In the genomic region with DNA sequence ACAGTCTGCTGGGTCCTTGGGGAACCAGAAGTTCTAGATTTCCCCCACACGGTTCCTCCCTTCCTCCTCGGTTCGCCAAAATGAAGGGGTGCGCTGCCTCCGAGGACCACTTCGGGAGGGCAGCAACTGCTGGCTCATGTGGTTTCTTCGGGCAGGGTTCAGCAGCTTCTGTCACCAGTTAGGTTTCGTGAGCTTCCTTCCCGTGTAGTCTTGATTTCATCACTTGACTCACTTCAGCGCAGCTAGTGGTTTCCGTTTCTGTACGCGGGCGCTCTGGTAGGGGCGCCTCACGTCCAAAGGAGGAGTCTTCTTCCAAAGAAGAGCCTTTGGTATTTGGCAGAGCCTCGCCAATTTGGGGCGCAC, we compare ENCODE assay signal across 8 cellular contexts. TPM values are rescaled to one million over a fixed set of nuclear protein-coding genes. Genes with fewer than 3 reads are reported as not detected.
DNase-seq lines count a peak whose midpoint lies in the region; ATAC-seq and TF ChIP-seq lines count a peak whose summit lies in the region.

No MANE protein-coding gene starts in this region.

- peaks cover 41% of the 10 kb centered on the region for H3K27me3 Mint-ChIP-seq in endodermal cell (ENCODE audit: insufficient read depth)

- H3K4me3 ChIP-seq in GM06990 (replicated peaks; ENCODE audit: low read depth, low read length) (peak overlapping the region; percentile 71), endodermal cell (ENCODE audit: low read length) (peak overlapping the region; percentile 78), SJCRH30 (no peak overlapping the region)

- peak overlapping the region; percentile 77 for H3K4me3 Mint-ChIP-seq in endodermal cell

- TF ChIP-seq CTCF in GM06990 (IDR thresholded peaks at IDR 0.05; ENCODE audit: insufficient read depth, low read length, poor library complexity, severe bottlenecking) (no peak), endodermal cell (conservative IDR thresholded peaks at IDR 0.05) (no peak)

- H3K4me1 Mint-ChIP-seq in endodermal cell, result peaks cover 22% of the 10 kb centered on the region

- H3K9me3 ChIP-seq in endodermal cell (ENCODE audit: control insufficient read depth, low read length) (no peaks in the 10 kb centered on the region), SJCRH30 (replicated peaks) (no peaks in the 10 kb centered on the region)

- H3K36me3 ChIP-seq in GM06990 (ENCODE audit: control insufficient read depth, insufficient read depth, low read length) (no peaks in the 10 kb centered on the region), endodermal cell (ENCODE audit: control insufficient read depth, insufficient read depth, low read length) (no peaks in the 10 kb centered on the region), SJCRH30 (no peaks in the 10 kb centered on the region)

- H3K27ac Mint-ChIP-seq in endodermal cell, result peak overlapping the region; percentile 75

- ATAC-seq in GM21825 (IDR thresholded peaks at IDR 0.05; ENCODE audit: unreplicated experiment), result peak; percentile 98

- H3K9me3 Mint-ChIP-seq in endodermal cell, result no peaks in the 10 kb centered on the region

- DNase-seq in GM06990 (ENCODE audit: extremely low read depth, insufficient read length), result peak; percentile 73
- DNase-seq in LHCN-M2 (ENCODE audit: low read depth), result peak; percentile 46
- DNase-seq in activated CD4-positive, alpha-beta T cell treated with anti-CD3 and anti-CD28 coated beads, Interleukin-2, amount 50 U/mL, for 4 hours, result peak; percentile 12 to 13
- DNase-seq in endodermal cell, result peak; percentile 83
- peak; percentile 24 for DNase-seq in middle frontal gyrus (ENCODE audit: extremely low spot score, low spot score)
- DNase-seq in stimulated activated CD8-positive, alpha-beta memory T cell treated with anti-CD3 and anti-CD28 coated beads, Interleukin-7, amount 100 ng/mL, for 48 hours (ENCODE audit: extremely low read depth in 1 of 2, low read depth in 1 of 2), result peak; percentile 53 to 61
- no peak for DNase-seq in SJCRH30

- H3K27ac ChIP-seq in endodermal cell (ENCODE audit: low read depth, low read length) (no peak overlapping the region), SJCRH30 (no peak overlapping the region)

- H3K36me3 Mint-ChIP-seq in endodermal cell (ENCODE audit: low read depth), result no peaks in the 10 kb centered on the region

- H3K27me3 ChIP-seq in GM06990 (replicated peaks; ENCODE audit: control insufficient read depth, insufficient read depth, low read length) (no peaks in the 10 kb centered on the region), endodermal cell (ENCODE audit: control insufficient read depth, insufficient read depth, low read length, poor library complexity, severe bottlenecking) (peaks cover 65% of the 10 kb centered on the region), SJCRH30 (no peaks in the 10 kb centered on the region)

- 42 to 67% methylated on average over 16 to 18 of the region's 18 CpGs for WGBS in endodermal cell (ENCODE audit: insufficient coverage in 1 of 2, insufficient read length in 1 of 2), 2 experiments

- peaks cover 2% of the 10 kb centered on the region for H3K4me1 ChIP-seq in endodermal cell (ENCODE audit: control insufficient read depth, insufficient read depth, low read length)
- H3K4me1 ChIP-seq in SJCRH30, result no peaks in the 10 kb centered on the region

- H3K9ac ChIP-seq in endodermal cell (ENCODE audit: extremely low read depth, low read length, poor library complexity, severe bottlenecking), result no peak overlapping the region

RNA-seq across cellular contexts. Expression of a gene that starts 0.5 kb away (rescaled TPM):
- total RNA-seq in LHCN-M2 (2014; rRNA removed) (1.5 and 2.6 TPM in 2 replicates), endodermal cell (1 to 10 TPM; 9.3 to 9.7 TPM)
- polyA plus RNA-seq in LHCN-M2 (2012), result 1.4 TPM
- 1.1 TPM for polyA plus RNA-seq in endodermal cell (2013, experiment 1 of 2)
- polyA plus RNA-seq in endodermal cell (2013, experiment 2 of 2), result 1.1 TPM
- not detected in 2 replicates for total RNA-seq in SJCRH30 (2014; rRNA removed; shearing (Covaris generic))

Comparison
In these comparisons a context has a peak if more than half of its experiments do, and no peak if none do; other contexts are left out.
1. DNase-seq: peak in GM06990 (single experiment), LHCN-M2 (single experiment), activated CD4-positive, alpha-beta T cell treated with anti-CD3 and anti-CD28 coated beads, Interleukin-2, amount 50 U/mL, for 4 hours (2 of 2), endodermal cell (single experiment), middle frontal gyrus (single experiment) and stimulated activated CD8-positive, alpha-beta memory T cell treated with anti-CD3 and anti-CD28 coated beads, Interleukin-7, amount 100 ng/mL, for 48 hours (2 of 2); none in SJCRH30 (0 of 2).